ENCODE assay signal across 9 cellular contexts in genomic region chr3:111803123-111803593, GRCh38. TPM values are rescaled to one million over a fixed set of nuclear protein-coding genes. Genes with fewer than 3 reads are reported as not detected.
DNase-seq lines count a peak whose midpoint lies in the region; ATAC-seq and TF ChIP-seq lines count a peak whose summit lies in the region.
"Had no signal": no experiment of that assay in that cellular context is flagged by ENCODE, and none has a peak within 500 bp of the region (broad histone marks: within the 10 kb centered on the region; RNA-seq: fewer than 3 reads in every experiment).

No MANE protein-coding gene starts in this region.

- H3K9me3 ChIP-seq in SJSA1 (replicated peaks) = no peaks in the 10 kb centered on the region

- H3K4me1 ChIP-seq in SJSA1 (replicated peaks) = peaks cover 31% of the 10 kb centered on the region

- peaks cover 8% of the 10 kb centered on the region for H3K36me3 Mint-ChIP-seq in progenitor cell of endocrine pancreas (ENCODE audit: insufficient read depth)

- H3K27ac Mint-ChIP-seq in progenitor cell of endocrine pancreas = peak overlapping the region; percentile 10

- H3K9me3 Mint-ChIP-seq in progenitor cell of endocrine pancreas (ENCODE audit: low read depth) = peaks cover 4% of the 10 kb centered on the region

- no peak overlapping the region for H3K4me3 Mint-ChIP-seq in progenitor cell of endocrine pancreas (ENCODE audit: low read depth)

- H3K4me3 ChIP-seq in AG10803 (ENCODE audit: low read length) = no peak overlapping the region
- no peak overlapping the region for H3K4me3 ChIP-seq in SJSA1

- peaks cover 16% of the 10 kb centered on the region for H3K4me1 Mint-ChIP-seq in progenitor cell of endocrine pancreas (ENCODE audit: low read depth)

- H3K27me3 Mint-ChIP-seq in progenitor cell of endocrine pancreas = no peaks in the 10 kb centered on the region

- ATAC-seq in GM21528 (IDR thresholded peaks at IDR 0.05; ENCODE audit: low FRiP score, unreplicated experiment) (no peak), GM19035 (IDR thresholded peaks at IDR 0.05; ENCODE audit: unreplicated experiment) (no peak), HG03108 (IDR thresholded peaks at IDR 0.05; ENCODE audit: unreplicated experiment) (no peak)

- peak overlapping the region; percentile 70 for H3K27ac ChIP-seq in SJSA1

- TF ChIP-seq CTCF in AG10803 (conservative IDR thresholded peaks at IDR 0.05; ENCODE audit: low read length) (no peak), progenitor cell of endocrine pancreas (IDR thresholded peaks at IDR 0.05; ENCODE audit: unreplicated experiment) (no peak)

- DNase-seq in AG10803 (ENCODE audit: low read depth) (peak; percentile 100), SJSA1 (ENCODE audit: low read depth in 1 of 2, low spot score in 2 of 2) (peak; percentile 90 to 93), foreskin melanocyte (peak; percentile 28), progenitor cell of endocrine pancreas (ENCODE audit: low spot score, unreplicated experiment) (no peak), inferior parietal cortex (ENCODE audit: extremely low spot score) (no peak)
- DNase-seq: DMS79 had no signal

- no peaks in the 10 kb centered on the region for H3K27me3 ChIP-seq in SJSA1 (replicated peaks)

- no peaks in the 10 kb centered on the region for H3K36me3 ChIP-seq in SJSA1

RNA-seq across cellular contexts. Expression of gene PHLDB2, which starts 55.9 kb away (rescaled TPM):
- total RNA-seq in SJSA1 (2014; rRNA removed; shearing (Covaris generic)) = 29.3 and 40.5 TPM in 2 replicates
- total RNA-seq in progenitor cell of endocrine pancreas = 58.3 and 59.1 TPM in 2 replicates

Comparison
In these comparisons a context has a peak if more than half of its experiments do, and no peak if none do; other contexts are left out.
1. DNase-seq: peak in AG10803 (single experiment), SJSA1 (2 of 2) and foreskin melanocyte (single experiment); none in progenitor cell of endocrine pancreas (single experiment) and inferior parietal cortex (single experiment).